Comparison of ENCODE assay signal across 20 cellular contexts in the genomic region with DNA sequence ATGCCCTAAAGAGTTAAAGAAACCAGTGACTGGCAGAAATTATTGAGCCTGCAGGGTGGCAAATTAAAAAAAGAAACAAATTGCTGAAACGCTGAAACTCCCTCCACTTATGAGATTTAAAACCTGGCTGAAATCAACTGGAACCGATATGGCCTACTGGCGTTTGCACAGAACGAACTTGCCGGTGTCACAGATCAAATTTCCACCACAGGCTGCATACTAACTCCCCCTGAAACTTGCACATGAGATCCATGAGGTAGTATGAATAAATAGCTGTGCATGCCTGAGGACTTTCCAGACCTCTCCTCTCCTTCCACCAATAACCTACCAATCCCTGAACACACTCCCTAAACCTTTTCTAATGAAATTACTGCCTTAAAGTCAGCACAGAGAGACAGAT.
DNase-seq lines count a peak whose midpoint lies in the region; ATAC-seq and TF ChIP-seq lines count a peak whose summit lies in the region.
"Had no signal": no experiment of that assay in that cellular context is flagged by ENCODE, and none has a peak within 500 bp of the region (broad histone marks: within the 10 kb centered on the region; RNA-seq: fewer than 3 reads in every experiment).

No MANE protein-coding gene starts in this region.

- TF ChIP-seq EP300 in tibial nerve (IDR thresholded peaks at IDR 0.05), result no peak

- ATAC-seq in gastrocnemius medialis (peak; percentile 98 to 99), GM18868 (IDR thresholded peaks at IDR 0.05; ENCODE audit: unreplicated experiment) (no peak), HG02610 (IDR thresholded peaks at IDR 0.05; ENCODE audit: unreplicated experiment) (no peak)
- ATAC-seq: activated CD4-positive, alpha-beta T cell treated with anti-CD3 and anti-CD28 coated beads for 36 hours; body of pancreas; SK-N-SH treated with all-trans-retinoic acid at 6 μM for 48 hours had no signal

- H3K27ac ChIP-seq in HEK293 (ENCODE audit: extremely low read depth, low read depth, low read length) (no peak overlapping the region), gastrocnemius medialis (peak overlapping the region in 3 of 4 donors; percentile 30 to 63 (median 47)), tibial nerve (no peak overlapping the region)
- H3K27ac ChIP-seq: body of pancreas, testis, vagina had no signal

- no peaks in the 10 kb centered on the region for H3K36me3 ChIP-seq in HEK293 (ENCODE audit: control insufficient read depth in 2 of 2, insufficient read depth in 1 of 2, low read length in 2 of 2)
- H3K36me3 ChIP-seq in kidney epithelial cell (ENCODE audit: control insufficient read depth, insufficient read depth, low read length), result no peaks in the 10 kb centered on the region
- no peaks in the 10 kb centered on the region for H3K36me3 ChIP-seq in gastrocnemius medialis
- H3K36me3 ChIP-seq in tibial nerve, result no peaks in the 10 kb centered on the region
- H3K36me3 ChIP-seq: vagina had no signal

- TF ChIP-seq CTCF in HEK293 (tag by site-specific recombination; IDR thresholded peaks at IDR 0.05) (no peak), kidney epithelial cell (IDR thresholded peaks at IDR 0.05; ENCODE audit: insufficient read depth, low read length, poor library complexity, severe bottlenecking) (no peak), gastrocnemius medialis (IDR thresholded peaks at IDR 0.05 in 4 of 5, conservative IDR thresholded peaks at IDR 0.05 in 1 of 5) (no peak), tibial nerve (IDR thresholded peaks at IDR 0.05) (no peak)

- WGBS in tibial nerve, 2 donors, result 60 to 61% methylated on average over 5 of the region's 5 CpGs

- no peaks in the 10 kb centered on the region for H3K27me3 ChIP-seq in kidney epithelial cell (ENCODE audit: control insufficient read depth, insufficient read depth, low read length)
- no peaks in the 10 kb centered on the region for H3K27me3 ChIP-seq in gastrocnemius medialis
- H3K27me3 ChIP-seq in tibial nerve, result no peaks in the 10 kb centered on the region
- H3K27me3 ChIP-seq: body of pancreas, testis, vagina had no signal

- no peak for TF ChIP-seq POLR2A in gastrocnemius medialis (IDR thresholded peaks at IDR 0.05)
- no peak for TF ChIP-seq POLR2A in tibial nerve (IDR thresholded peaks at IDR 0.05)

- POLR2A ChIA-PET in HEK293 (lab: Yijun Ruan, JAX), result no interaction called here

- intact Hi-C loops in gastrocnemius medialis (cut with DNase I; ENCODE audit: low total_unique reads), result no loop called here

- H3K4me1 ChIP-seq in HEK293 (ENCODE audit: control insufficient read depth, insufficient read depth, low read length) (peaks cover 7% of the 10 kb centered on the region), gastrocnemius medialis (peaks cover 4 to 18% of the 10 kb centered on the region in 2 donors), tibial nerve (no peaks in the 10 kb centered on the region)
- H3K4me1 ChIP-seq: body of pancreas, testis, vagina had no signal

- CTCF ChIA-PET in HEK293 (lab: Yijun Ruan, JAX), result interaction anchor here (0.6 to 1.5 kb wide), 4 partner anchors 33 to 884 kb away, joined by 3 to 4 read pairs (median 3); no protein-coding TSS in a partner anchor

- H3K9me3 ChIP-seq in HEK293 (ENCODE audit: control insufficient read depth, insufficient read depth, low read depth, low read length) (no peaks in the 10 kb centered on the region), gastrocnemius medialis (no peaks in the 10 kb centered on the region), tibial nerve (peaks cover 0 to 2% (median 0%) of the 10 kb centered on the region in 4 donors)
- H3K9me3 ChIP-seq: body of pancreas, testis, vagina had no signal

- in situ Hi-C loops in gastrocnemius medialis (cut with MboI; ENCODE audit: low sequenced_read_pairs in 4 of 4), result no loop called here

- H3K4me3 ChIP-seq in HEK293 (ENCODE audit: low read depth, low read length) (no peak overlapping the region), kidney epithelial cell (ENCODE audit: low read depth, low read length) (no peak overlapping the region), gastrocnemius medialis (no peak overlapping the region), tibial nerve (no peak overlapping the region)
- H3K4me3 ChIP-seq: body of pancreas, testis, vagina had no signal

- peak; percentile 10 for DNase-seq in NCI-H345 (lab: John Stamatoyannopoulos, UW)
- DNase-seq in kidney epithelial cell (ENCODE audit: low read depth), result peak; percentile 21
- peak; percentile 31 to 37 for DNase-seq in gastrocnemius medialis
- DNase-seq in tibial nerve (ENCODE audit: low spot score in 2 of 2), result no peak
- DNase-seq: activated CD4-positive, alpha-beta T cell treated with anti-CD3 and anti-CD28 coated beads for 36 hours; activated effector memory CD4-positive, alpha-beta T cell treated with anti-CD3 and anti-CD28 coated beads, Interleukin-2, amount 50 U/mL, for 16 hours; body of pancreas; CD4-positive, CD25-positive, alpha-beta regulatory T cell; GDM1; NCI-H1436 treated with DMSO at 0.1 percent for 48 hours; NCI-H446 treated with DMSO at 0.1 percent for 48 hours; stimulated activated CD4-positive, alpha-beta T cell treated with anti-CD3 and anti-CD28 coated beads, Interleukin-4, amount 100 ng/mL, for 24 hours; stimulated activated naive CD4-positive, alpha-beta T cell treated with Interleukin-2 at 50 U/mL for 16 hours; T-helper 2 cell; testis had no signal

TF ChIP-seq in HEK293, 187 proteins besides CTCF, POLR2A, EP300 and RAD21:
- TF ChIP-seq WT1 (tag by site-specific recombination; IDR thresholded peaks at IDR 0.05) (peak; percentile 63), ZNF354C (tag by site-specific recombination; IDR thresholded peaks at IDR 0.05; ENCODE audit: borderline replicate concordance, low read depth) (no peak), ZNF600 (tag by site-specific recombination; IDR thresholded peaks at IDR 0.05) (peak; percentile 74), ZNF701 (tag by site-specific recombination; IDR thresholded peaks at IDR 0.05) (no peak), MZF1 (tag by site-specific recombination; IDR thresholded peaks at IDR 0.05; ENCODE audit: borderline replicate concordance) (peak; percentile 58; the same call in 1 of the 2 replicates), OVOL3 (tag by site-specific recombination; IDR thresholded peaks at IDR 0.05) (no peak), TRIM28 (IDR thresholded peaks at IDR 0.05; ENCODE audit: borderline replicate concordance, low read length) (no peak), ZFP69B (tag by site-specific recombination; IDR thresholded peaks at IDR 0.05) (no peak), ZNF426 (tag by site-specific recombination; IDR thresholded peaks at IDR 0.05) (no peak), ZNF843 (tag by site-specific recombination; IDR thresholded peaks at IDR 0.05) (no peak), OSR2 (tag by site-specific recombination; IDR thresholded peaks at IDR 0.05) (0 out of 2 replicates have a peak, but pooled peaks have one; percentile 10), ZBTB17 (tag by site-specific recombination; IDR thresholded peaks at IDR 0.05) (peak; percentile 62), ZNF629 (tag by site-specific recombination; IDR thresholded peaks at IDR 0.05) (no peak), ZNF26 (tag by site-specific recombination; IDR thresholded peaks at IDR 0.05) (no peak), ZNF433 (tag by site-specific recombination; IDR thresholded peaks at IDR 0.05; ENCODE audit: low read depth) (no peak)
- TF ChIP-seq, protein P1, sequence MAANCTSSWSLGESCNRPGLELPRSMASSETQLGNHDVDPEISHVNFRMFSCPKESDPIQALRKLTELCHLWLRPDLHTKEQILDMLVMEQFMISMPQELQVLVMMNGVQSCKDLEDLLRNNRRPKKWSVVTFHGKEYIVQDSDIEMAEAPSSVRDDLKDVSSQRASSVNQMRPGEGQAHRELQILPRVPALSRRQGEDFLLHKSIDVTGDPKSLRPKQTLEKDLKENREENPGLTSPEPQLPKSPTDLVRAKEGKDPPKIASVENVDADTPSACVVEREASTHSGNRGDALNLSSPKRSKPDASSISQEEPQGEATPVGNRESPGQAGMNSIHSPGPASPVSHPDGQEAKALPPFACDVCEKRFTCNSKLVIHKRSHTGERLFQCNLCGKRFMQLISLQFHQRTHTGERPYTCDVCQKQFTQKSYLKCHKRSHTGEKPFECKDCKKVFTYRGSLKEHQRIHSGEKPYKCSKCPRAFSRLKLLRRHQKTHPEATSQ (tag by site-specific recombination; IDR thresholded peaks at IDR 0.05), result no peak

Comparison
In these comparisons a context has a peak if more than half of its experiments do, and no peak if none do; other contexts are left out.
1. H3K27ac ChIP-seq: peak in gastrocnemius medialis (3 of 4); none in HEK293 (single experiment) and tibial nerve (0 of 4).
2. DNase-seq: peak in NCI-H345 (single experiment), kidney epithelial cell (single experiment) and gastrocnemius medialis (2 of 2); none in tibial nerve (0 of 2).
3. ATAC-seq: peak in gastrocnemius medialis (2 of 2); none in GM18868 (single experiment) and HG02610 (single experiment).